ENCODE assay signal across 1 cellular context in the genomic region with DNA sequence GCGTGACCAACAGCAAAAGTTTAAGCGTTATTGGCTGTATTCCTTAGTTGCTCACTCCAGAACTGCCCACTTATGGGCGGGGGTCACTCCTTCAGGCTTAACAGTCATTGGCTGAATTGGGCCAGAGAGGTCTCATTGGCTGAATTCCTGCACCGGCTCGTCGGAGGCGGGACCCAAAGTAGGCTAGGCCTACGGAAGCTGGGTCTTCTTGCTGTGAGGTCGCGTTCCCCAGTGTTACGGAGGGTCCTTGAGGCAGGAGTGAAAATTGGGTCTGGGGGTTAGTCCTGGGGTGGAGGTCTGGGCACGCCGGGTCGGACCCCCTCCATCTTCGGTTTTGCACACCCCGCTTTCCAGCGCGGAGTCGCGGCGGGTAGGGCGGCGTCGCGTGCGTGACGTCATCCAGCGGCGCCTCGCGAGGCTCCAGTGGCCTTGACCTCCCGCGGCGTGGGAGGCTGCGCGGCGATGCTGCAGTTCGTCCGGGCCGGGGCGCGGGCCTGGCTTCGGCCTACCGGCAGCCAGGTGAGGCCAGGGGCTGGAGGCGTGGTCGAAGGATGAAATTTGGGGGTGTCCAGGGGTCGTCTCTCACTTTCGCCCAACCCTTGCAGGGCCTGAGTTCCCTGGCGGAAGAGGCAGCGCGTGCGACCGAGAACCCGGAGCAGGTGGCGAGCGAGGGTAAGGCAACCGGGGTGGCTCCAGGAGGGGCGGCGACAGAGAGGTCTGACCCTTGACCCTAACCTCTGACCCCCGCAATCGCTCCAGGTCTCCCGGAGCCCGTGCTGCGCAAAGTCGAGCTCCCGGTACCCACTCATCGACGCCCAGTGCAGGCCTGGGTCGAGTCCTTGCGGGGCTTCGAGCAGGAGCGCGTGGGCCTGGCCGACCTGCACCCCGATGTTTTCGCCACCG.
A peak's percentile ranks its signal among the peaks of the same experiment; 100 is the strongest.
TF ChIP-seq lines count a peak whose summit lies in the region.

Gene MRPL4, plus strand, starts transcription at position 423 of the 903 bp plus-strand sequence. Its CDS starts 40 bp downstream, at position 463.

TF ChIP-seq in A549, 52 proteins besides CTCF, POLR2A, EP300 and RAD21 (continued from another document):
- TF ChIP-seq, protein P1, sequence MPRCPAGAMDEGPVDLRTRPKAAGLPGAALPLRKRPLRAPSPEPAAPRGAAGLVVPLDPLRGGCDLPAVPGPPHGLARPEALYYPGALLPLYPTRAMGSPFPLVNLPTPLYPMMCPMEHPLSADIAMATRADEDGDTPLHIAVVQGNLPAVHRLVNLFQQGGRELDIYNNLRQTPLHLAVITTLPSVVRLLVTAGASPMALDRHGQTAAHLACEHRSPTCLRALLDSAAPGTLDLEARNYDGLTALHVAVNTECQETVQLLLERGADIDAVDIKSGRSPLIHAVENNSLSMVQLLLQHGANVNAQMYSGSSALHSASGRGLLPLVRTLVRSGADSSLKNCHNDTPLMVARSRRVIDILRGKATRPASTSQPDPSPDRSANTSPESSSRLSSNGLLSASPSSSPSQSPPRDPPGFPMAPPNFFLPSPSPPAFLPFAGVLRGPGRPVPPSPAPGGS (IDR thresholded peaks at IDR 0.05): 0 out of 3 replicates have a peak, but pooled peaks have one; percentile 52
- no peak for TF ChIP-seq HDAC2 (IDR thresholded peaks at IDR 0.05)
- TF ChIP-seq MYC (IDR thresholded peaks at IDR 0.05; ENCODE audit: borderline replicate concordance, low read length): no peak; the same call in 1 of the 2 replicates
- no peak for TF ChIP-seq MAZ (IDR thresholded peaks at IDR 0.05; ENCODE audit: borderline replicate concordance, low read depth, low read length)
- no peak for TF ChIP-seq SREBF2 (IDR thresholded peaks at IDR 0.05)
- TF ChIP-seq POLR2AphosphoS2 (conservative IDR thresholded peaks at IDR 0.05; ENCODE audit: low read length): no peak
- no peak for TF ChIP-seq TFCP2L1 (CRISPR knock-in tag; IDR thresholded peaks at IDR 0.05)
- no peak for TF ChIP-seq FOSL2 (IDR thresholded peaks at IDR 0.05)
- peak; percentile 65 for TF ChIP-seq FOSL2 (CRISPR knock-in tag; IDR thresholded peaks at IDR 0.05)
- peak in 1 of 2 experiments; percentile 59; a peak in 2 of 5 replicates for TF ChIP-seq JUN (IDR thresholded peaks at IDR 0.05)
- no peak for TF ChIP-seq MAFK (IDR thresholded peaks at IDR 0.05; ENCODE audit: partially characterized antibody)
- peak; percentile 82 for TF ChIP-seq KDM5A (IDR thresholded peaks at IDR 0.05)
- 0 out of 2 replicates have a peak, but pooled peaks have one; percentile 44 for TF ChIP-seq GATA3 (IDR thresholded peaks at IDR 0.05; ENCODE audit: borderline replicate concordance)
- TF ChIP-seq ESRRA (IDR thresholded peaks at IDR 0.05; ENCODE audit: borderline replicate concordance, low read length): 0 out of 2 replicates have a peak, but pooled peaks have one; percentile 14
TF ChIP-seq in A549: peak in this region for 12.
